ENCODE assay signal across 1 cellular context in genomic region chr2:231039821-231040364, GRCh38.
TF ChIP-seq lines count a peak whose summit lies in the region.

No MANE protein-coding gene starts in this region.

TF ChIP-seq in HepG2, 621 proteins besides CTCF, POLR2A, EP300 and RAD21 (continued from another document and continues in another):
- TF ChIP-seq HBP1 (CRISPR knock-in tag; IDR thresholded peaks at IDR 0.05; ENCODE audit: low read depth) (no peak), NONO (IDR thresholded peaks at IDR 0.05) (no peak), NONO (CRISPR knock-in tag; conservative IDR thresholded peaks at IDR 0.05) (peak; percentile 75), TIGD3 (CRISPR knock-in tag; IDR thresholded peaks at IDR 0.05; ENCODE audit: borderline replicate concordance) (0 out of 2 replicates have a peak, but pooled peaks have one; percentile 16), MTF1 (CRISPR knock-in tag; IDR thresholded peaks at IDR 0.05) (no peak), ZNF720 (CRISPR knock-in tag; IDR thresholded peaks at IDR 0.05) (no peak), ARID5B (CRISPR knock-in tag; IDR thresholded peaks at IDR 0.05) (peak; percentile 64), ZNF512 (CRISPR knock-in tag; IDR thresholded peaks at IDR 0.05) (no peak), ZNF275 (CRISPR knock-in tag; IDR thresholded peaks at IDR 0.05; ENCODE audit: borderline replicate concordance) (no peak), ISX (CRISPR knock-in tag; conservative IDR thresholded peaks at IDR 0.05) (no peak), MAX (IDR thresholded peaks at IDR 0.05) (no peak), ZBTB40 (IDR thresholded peaks at IDR 0.05) (no peak), ZBTB40 (CRISPR knock-in tag; IDR thresholded peaks at IDR 0.05) (no peak), ZNF17 (CRISPR knock-in tag; IDR thresholded peaks at IDR 0.05) (no peak), ELK4 (CRISPR knock-in tag; IDR thresholded peaks at IDR 0.05; ENCODE audit: borderline replicate concordance) (no peak), SOX5 (CRISPR knock-in tag; IDR thresholded peaks at IDR 0.05; ENCODE audit: borderline replicate concordance) (peak; percentile 63; the same call in 1 of the 2 replicates), RAD51 (IDR thresholded peaks at IDR 0.05; ENCODE audit: borderline replicate concordance) (no peak), ZNF432 (CRISPR knock-in tag; IDR thresholded peaks at IDR 0.05; ENCODE audit: borderline replicate concordance) (no peak), MIER3 (CRISPR knock-in tag; IDR thresholded peaks at IDR 0.05; ENCODE audit: borderline replicate concordance) (no peak), KDM4B (CRISPR knock-in tag; IDR thresholded peaks at IDR 0.05) (no peak), ETV5 (CRISPR knock-in tag; IDR thresholded peaks at IDR 0.05; ENCODE audit: borderline replicate concordance) (peak; percentile 24; the same call in 1 of the 2 replicates), RCOR2 (CRISPR knock-in tag; IDR thresholded peaks at IDR 0.05) (0 out of 2 replicates have a peak, but pooled peaks have one; percentile 59), KDM5B (CRISPR knock-in tag; IDR thresholded peaks at IDR 0.05; ENCODE audit: borderline replicate concordance) (no peak), SOX6 (IDR thresholded peaks at IDR 0.05) (no peak), SOX6 (CRISPR knock-in tag; IDR thresholded peaks at IDR 0.05) (no peak), ZNF775 (CRISPR knock-in tag; IDR thresholded peaks at IDR 0.05; ENCODE audit: borderline replicate concordance) (no peak), NBN (conservative IDR thresholded peaks at IDR 0.05) (no peak), ZFP1 (CRISPR knock-in tag; IDR thresholded peaks at IDR 0.05) (no peak), ZNF205 (CRISPR knock-in tag; IDR thresholded peaks at IDR 0.05) (0 out of 2 replicates have a peak, but pooled peaks have one; percentile 6), KAT2B (IDR thresholded peaks at IDR 0.05; ENCODE audit: borderline replicate concordance, low read depth, low read length) (no peak), MAFG (CRISPR knock-in tag; IDR thresholded peaks at IDR 0.05) (no peak), ZNF143 (CRISPR knock-in tag; IDR thresholded peaks at IDR 0.05) (no peak), ZNF564 (CRISPR knock-in tag; IDR thresholded peaks at IDR 0.05) (no peak), ZMYM4 (CRISPR knock-in tag; IDR thresholded peaks at IDR 0.05) (peak; percentile 64; the same call in 1 of the 2 replicates), CHCHD3 (CRISPR knock-in tag; IDR thresholded peaks at IDR 0.05) (no peak), ZNF335 (CRISPR knock-in tag; IDR thresholded peaks at IDR 0.05) (peak; percentile 69; the same call in 1 of the 2 replicates), ZFP36 (IDR thresholded peaks at IDR 0.05; ENCODE audit: borderline replicate concordance, low read depth, low read length, partially characterized antibody) (peak; percentile 99), ZNF597 (CRISPR knock-in tag; IDR thresholded peaks at IDR 0.05) (no peak), PAF1 (CRISPR knock-in tag; IDR thresholded peaks at IDR 0.05) (peak; percentile 71; the same call in 1 of the 2 replicates), SRSF4 (IDR thresholded peaks at IDR 0.05; ENCODE audit: low read depth, low read length, poor library complexity, severe bottlenecking) (no peak), HOXA7 (CRISPR knock-in tag; IDR thresholded peaks at IDR 0.05) (no peak), ZNF850 (CRISPR knock-in tag; conservative IDR thresholded peaks at IDR 0.05) (no peak)
